In the genomic region with DNA sequence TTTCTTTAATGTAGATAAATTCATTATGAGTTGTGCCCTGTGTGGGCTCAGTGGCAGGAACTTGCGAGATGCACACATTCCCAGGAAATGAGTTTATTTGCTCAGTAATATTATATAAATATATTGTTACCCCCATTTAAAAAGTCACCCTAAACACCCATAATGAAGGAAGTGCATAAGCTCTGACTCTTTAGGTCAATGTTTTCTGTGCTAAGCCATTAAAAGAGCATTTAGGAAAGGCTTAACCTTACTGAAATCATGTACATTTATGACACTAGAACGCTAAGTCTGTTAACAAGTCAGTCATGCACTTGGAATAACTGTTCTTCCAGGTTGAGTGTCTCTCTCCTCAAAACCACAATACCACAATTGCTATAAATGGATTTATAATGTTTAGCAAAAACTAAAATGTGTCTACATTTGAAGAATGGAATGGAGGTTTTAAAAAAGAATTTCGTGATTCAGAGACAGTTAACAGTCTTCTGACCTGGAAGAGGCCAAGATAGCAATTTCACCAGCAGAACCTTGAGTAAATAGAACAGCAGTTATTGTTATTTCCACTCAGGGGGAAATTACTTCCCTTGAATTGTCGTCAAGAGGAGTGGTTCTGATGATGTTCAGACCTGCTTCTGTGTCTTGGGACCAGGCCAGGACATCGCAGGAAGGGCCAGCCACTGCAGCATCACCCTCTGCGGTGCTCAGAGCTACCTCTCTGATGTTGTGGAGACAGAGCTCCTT, we compare ENCODE assay signal across 10 cellular contexts.
DNase-seq lines count a peak whose midpoint lies in the region; TF ChIP-seq lines count a peak whose summit lies in the region.
"Had no signal": no experiment of that assay in that cellular context is flagged by ENCODE, and none has a peak within 500 bp of the region (broad histone marks: within the 10 kb centered on the region; RNA-seq: fewer than 3 reads in every experiment).

No MANE protein-coding gene starts in this region.

- H3F3A ChIP-seq in GM23248 (ENCODE audit: insufficient read depth) (peaks cover 43% of the 10 kb centered on the region), PC-9 (ENCODE audit: insufficient read depth, low read depth) (peaks cover 14% of the 10 kb centered on the region; the same call in 1 of the 2 replicates)

- H3K36me3 Mint-ChIP-seq in immature natural killer cell (no peaks in the 10 kb centered on the region), endothelial cell (ENCODE audit: low read depth, unreplicated experiment) (no peaks in the 10 kb centered on the region)

- WGBS in GM23248 (ENCODE audit: low coverage in 1 of 2, low lambda C conversion rate in 2 of 2, missing lambda C conversion rate in 2 of 2), 2 experiments, result 17 to 20% methylated on average over 6 of the region's 6 CpGs

- H3K27me3 Mint-ChIP-seq in immature natural killer cell (ENCODE audit: low read depth in 3 of 3), result peaks cover 0 to 1% (median 0%) of the 10 kb centered on the region in 3 donors
- H3K27me3 Mint-ChIP-seq in endothelial cell (ENCODE audit: unreplicated experiment), result no peaks in the 10 kb centered on the region

- H3K36me3 ChIP-seq in GM23248 (ENCODE audit: low read depth), result no peaks in the 10 kb centered on the region
- no peaks in the 10 kb centered on the region for H3K36me3 ChIP-seq in PC-9 (ENCODE audit: low read depth)
- H3K36me3 ChIP-seq in endocrine pancreas (ENCODE audit: control insufficient read depth, insufficient read depth, low read length), result no peaks in the 10 kb centered on the region

- no peak for TF ChIP-seq CTCF in PC-9 (conservative IDR thresholded peaks at IDR 0.05)
- no peak for TF ChIP-seq CTCF in retinal pigment epithelial cell (conservative IDR thresholded peaks at IDR 0.05; ENCODE audit: low read depth, low read length)
- TF ChIP-seq CTCF in endothelial cell (IDR thresholded peaks at IDR 0.05; ENCODE audit: unreplicated experiment), result no peak

- H3K4me3 ChIP-seq in GM23248 (peak overlapping the region; percentile 18; the same call in 1 of the 2 replicates), PC-9 (peak overlapping the region; percentile 20; the same call in 1 of the 2 replicates), endocrine pancreas (ENCODE audit: control insufficient read depth, insufficient read depth, low read length) (peak overlapping the region; percentile 67), retinal pigment epithelial cell (ENCODE audit: low read length) (no peak overlapping the region)

- H3K27ac Mint-ChIP-seq in immature natural killer cell (no peak overlapping the region), endothelial cell (ENCODE audit: unreplicated experiment) (no peak overlapping the region)

- BruUV-seq in PC-9 (replicated peaks; lab: Mats Ljungman, UMichigan), result no TSS peak

- H3K4me1 ChIP-seq in GM23248 (ENCODE audit: insufficient read depth) (peaks cover 48% of the 10 kb centered on the region), PC-9 (replicated peaks; ENCODE audit: insufficient read depth) (peaks cover 16% of the 10 kb centered on the region), endocrine pancreas (ENCODE audit: control insufficient read depth, insufficient read depth, low read length) (peaks cover 8% of the 10 kb centered on the region)

- CTCF ChIA-PET in PC-9 (lab: Charles Lee), result no interaction called here

- peak overlapping the region; percentile 13; the same call in 1 of the 2 replicates for H3K9ac ChIP-seq in GM23248
- H3K9ac ChIP-seq in endocrine pancreas (ENCODE audit: control insufficient read depth, insufficient read depth, low read length), result no peak overlapping the region

- H3K4me1 Mint-ChIP-seq in immature natural killer cell (no peaks in the 10 kb centered on the region), endothelial cell (ENCODE audit: unreplicated experiment) (no peaks in the 10 kb centered on the region)

- intact Hi-C loops in PC-9 (cut with micrococcal nuclease; ENCODE audit: unreplicated experiment), result loop anchor here (1.0 kb wide), 1 partner anchor 90 kb away; no protein-coding TSS in a partner anchor

- in situ Hi-C loops in GM23248 (cut with MboI), result no loop called here

- H3K9me2 ChIP-seq in GM23248 (ENCODE audit: insufficient read depth) (no peaks in the 10 kb centered on the region), PC-9 (ENCODE audit: insufficient read depth) (no peaks in the 10 kb centered on the region)

- H2AFZ ChIP-seq in GM23248, result peak overlapping the region; percentile 28; the same call in 1 of the 2 replicates
- H2AFZ ChIP-seq in PC-9, result peak overlapping the region; percentile 64; the same call in 1 of the 2 replicates

- H3K9me3 ChIP-seq in GM23248 (ENCODE audit: low read depth) (no peaks in the 10 kb centered on the region), PC-9 (ENCODE audit: insufficient read depth, low read depth) (no peaks in the 10 kb centered on the region), endocrine pancreas (ENCODE audit: control insufficient read depth, low read length) (no peaks in the 10 kb centered on the region)

- DNase-seq in GM23248 (peak; percentile 80), PC-9 (peak in 1 of 2 experiments; percentile 72), retinal pigment epithelial cell (ENCODE audit: low read depth) (peak; percentile 41), C1 segment of cervical spinal cord (lab: John Stamatoyannopoulos, UW) (no peak), immature natural killer cell (no peak), endothelial cell (ENCODE audit: low spot score) (no peak)
- DNase-seq: NCI-H1105; nucleus accumbens; stimulated activated naive CD8-positive, alpha-beta T cell treated with anti-CD3 and anti-CD28 coated beads, Interleukin-15, Interleukin-2, amounts not matched to agents 100 U/mL and 50 U/mL, for 24 hours had no signal

- H3K9me3 Mint-ChIP-seq in immature natural killer cell, result peaks cover 4 to 24% (median 8%) of the 10 kb centered on the region in 6 donors
- no peaks in the 10 kb centered on the region for H3K9me3 Mint-ChIP-seq in endothelial cell (ENCODE audit: unreplicated experiment)

- H3K4me3 Mint-ChIP-seq in immature natural killer cell, result no peak overlapping the region
- H3K4me3 Mint-ChIP-seq in endothelial cell (ENCODE audit: unreplicated experiment), result no peak overlapping the region

- H3K4me2 ChIP-seq in GM23248 (ENCODE audit: unreplicated experiment) (peak overlapping the region; percentile 43), PC-9 (peak overlapping the region; percentile 69)

- H3K79me2 ChIP-seq in GM23248 (ENCODE audit: insufficient read depth) (no peaks in the 10 kb centered on the region), PC-9 (ENCODE audit: low read depth) (no peaks in the 10 kb centered on the region)

- H4K20me1 ChIP-seq in GM23248 (ENCODE audit: insufficient read depth) (no peaks in the 10 kb centered on the region), PC-9 (ENCODE audit: insufficient read depth) (no peaks in the 10 kb centered on the region)

- H3K27ac ChIP-seq in GM23248 (peak overlapping the region; percentile 74), PC-9 (0 out of 2 replicates have a peak overlapping the region, but pooled peaks have one; percentile 30)

- POLR2A ChIA-PET in PC-9 (lab: Charles Lee; ENCODE audit: unreplicated experiment), result no interaction called here

- no peaks in the 10 kb centered on the region for H3K27me3 ChIP-seq in GM23248 (replicated peaks; ENCODE audit: insufficient read depth)
- H3K27me3 ChIP-seq in PC-9 (ENCODE audit: insufficient read depth, low read depth), result no peaks in the 10 kb centered on the region
- no peaks in the 10 kb centered on the region for H3K27me3 ChIP-seq in endocrine pancreas (ENCODE audit: control insufficient read depth, insufficient read depth, low read length)

Comparison
In these comparisons a context has a peak if more than half of its experiments do, and no peak if none do; other contexts are left out.
1. DNase-seq: peak in GM23248 (single experiment) and retinal pigment epithelial cell (single experiment); none in C1 segment of cervical spinal cord (0 of 14), immature natural killer cell (0 of 3) and endothelial cell (single experiment).